ENCODE assay signal across 10 cellular contexts in the genomic region with DNA sequence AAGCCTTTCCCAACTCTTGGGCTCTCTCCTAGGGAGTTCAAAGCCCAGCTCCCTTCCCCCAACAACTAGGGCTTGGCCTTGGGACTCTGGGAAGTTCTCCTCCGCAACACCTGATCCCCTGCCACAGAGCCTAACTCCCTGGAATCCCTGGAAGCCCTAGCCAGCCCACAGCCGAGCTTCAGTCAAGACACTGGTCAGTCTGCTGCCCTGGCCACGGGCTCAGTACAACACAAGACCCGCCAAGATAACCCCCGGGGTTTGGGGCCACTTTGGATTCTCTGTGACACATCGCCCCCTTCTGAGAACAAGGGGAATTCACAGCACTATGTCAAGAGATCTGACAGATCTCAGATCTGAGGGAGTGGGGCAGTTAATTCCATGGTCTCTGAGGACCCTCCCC. TPM values are rescaled to one million over a fixed set of nuclear protein-coding genes. Genes with fewer than 3 reads are reported as not detected.
DNase-seq lines count a peak whose midpoint lies in the region; ATAC-seq and TF ChIP-seq lines count a peak whose summit lies in the region.
"Had no signal": no experiment of that assay in that cellular context is flagged by ENCODE, and none has a peak within 500 bp of the region (broad histone marks: within the 10 kb centered on the region; RNA-seq: fewer than 3 reads in every experiment).

No MANE protein-coding gene starts in this region.

- peaks cover 7 to 13% of the 10 kb centered on the region in 2 donors for H3K4me1 ChIP-seq in neuronal stem cell (ENCODE audit: control insufficient read depth in 2 of 2, insufficient read depth in 1 of 2, low read depth in 1 of 2, low read length in 2 of 2)
- no peaks in the 10 kb centered on the region for H3K4me1 ChIP-seq in ascending aorta

- no peaks in the 10 kb centered on the region for H3K79me1 ChIP-seq in neuronal stem cell (ENCODE audit: low read depth, low read length)

- no peaks in the 10 kb centered on the region for H3K36me3 ChIP-seq in neuronal stem cell (replicated peaks in 1 of 2; ENCODE audit: control insufficient read depth in 2 of 2, insufficient read depth in 2 of 2, low read length in 2 of 2)
- H3K36me3 ChIP-seq in ascending aorta = peaks cover 0 to 10% of the 10 kb centered on the region in 2 donors

- H2AK5ac ChIP-seq in neuronal stem cell (ENCODE audit: low read depth, low read length) = peak overlapping the region; percentile 84

- H3K14ac ChIP-seq in neuronal stem cell (ENCODE audit: low read length) = no peak overlapping the region

- intact Hi-C loops in ascending aorta (cut with DNase I) = no loop called here

- no peak overlapping the region for H4K91ac ChIP-seq in neuronal stem cell (ENCODE audit: low read depth, low read length, poor library complexity)

- H3K9ac ChIP-seq in neuronal stem cell (ENCODE audit: low read depth, low read length, poor library complexity) = peak overlapping the region; percentile 57

- TF ChIP-seq CTCF in cardiac fibroblast (IDR thresholded peaks at IDR 0.05; ENCODE audit: low read depth, low read length) = peak; percentile 55
- TF ChIP-seq CTCF in ascending aorta (IDR thresholded peaks at IDR 0.05) = peak in 1 of 3 experiments; percentile 27

- H2BK12ac ChIP-seq in neuronal stem cell (ENCODE audit: low read length) = no peak overlapping the region

- H3K9me3 ChIP-seq in neuronal stem cell (replicated peaks in 1 of 2; ENCODE audit: control insufficient read depth in 2 of 2, insufficient read depth in 1 of 2, low read depth in 1 of 2, low read length in 2 of 2) = no peaks in the 10 kb centered on the region
- no peaks in the 10 kb centered on the region for H3K9me3 ChIP-seq in ascending aorta

- DNase-seq in DMS153 treated with DMSO at 0.1 percent for 48 hours (lab: John Stamatoyannopoulos, UW; ENCODE audit: unreplicated experiment) (peak; percentile 4), DMS153 (lab: John Stamatoyannopoulos, UW) (no peak), M059J (ENCODE audit: low read depth) (peak; percentile 10), cardiac fibroblast (ENCODE audit: low read depth in 2 of 2) (peak; percentile 22 to 55), neuronal stem cell (ENCODE audit: low spot score) (no peak), ascending aorta (ENCODE audit: low spot score in 2 of 2) (no peak)
- DNase-seq: amygdala had no signal

- peak overlapping the region; percentile 82 for H3K18ac ChIP-seq in neuronal stem cell (ENCODE audit: low read length)

- ATAC-seq in HG02870 (IDR thresholded peaks at IDR 0.05; ENCODE audit: unreplicated experiment) (no peak), GM21576 (IDR thresholded peaks at IDR 0.05; ENCODE audit: unreplicated experiment) (no peak)

- no peak overlapping the region for H4K8ac ChIP-seq in neuronal stem cell (ENCODE audit: low read depth, low read length)

- H3K4me3 ChIP-seq in cardiac fibroblast (replicated peaks in 1 of 2; ENCODE audit: low read depth in 2 of 2, low read length in 2 of 2) (no peak overlapping the region), neuronal stem cell (ENCODE audit: low read length in 2 of 2) (no peak overlapping the region), ascending aorta (no peak overlapping the region)

- H2BK15ac ChIP-seq in neuronal stem cell (ENCODE audit: low read length) = peak overlapping the region; percentile 70

- WGBS in neuronal stem cell (ENCODE audit: extremely low coverage in 2 of 2, insufficient read length in 2 of 2, insufficient replicate concordance in 1 of 2), 2 donors = no CpG with 5 or more reads among the region's 6 CpGs

- H3K4me2 ChIP-seq in neuronal stem cell (ENCODE audit: insufficient read depth, low read length, poor library complexity, severe bottlenecking) = no peak overlapping the region

- no peak overlapping the region for H2AFZ ChIP-seq in neuronal stem cell (ENCODE audit: low read length)

- H3K27ac ChIP-seq in neuronal stem cell (replicated peaks; ENCODE audit: low read length) (no peak overlapping the region), ascending aorta (no peak overlapping the region)

- peak overlapping the region; percentile 45 for H3K23ac ChIP-seq in neuronal stem cell (ENCODE audit: low read depth, low read length, poor library complexity)

- H3K27me3 ChIP-seq in neuronal stem cell (ENCODE audit: control insufficient read depth in 3 of 3, insufficient read depth in 3 of 3, low read depth in 1 of 3, low read length in 3 of 3) (peaks cover 0 to 19% (median 0%) of the 10 kb centered on the region in 3 experiments), ascending aorta (no peaks in the 10 kb centered on the region)

- H2BK120ac ChIP-seq in neuronal stem cell (ENCODE audit: low read depth, low read length) = no peak overlapping the region

- H3K4ac ChIP-seq in neuronal stem cell (ENCODE audit: low read length) = no peak overlapping the region

- H2BK5ac ChIP-seq in neuronal stem cell (ENCODE audit: low read length) = peak overlapping the region; percentile 68

RNA-seq across cellular contexts. Expression of a gene that starts 58.3 kb away (rescaled TPM):
- total RNA-seq in M059J (2014; rRNA removed; shearing (Covaris generic)) = not detected in 2 replicates
- polyA plus RNA-seq in neuronal stem cell (2013, experiment 1 of 2) = not detected
- polyA plus RNA-seq in neuronal stem cell (2013, experiment 2 of 2) = not detected
- total RNA-seq in ascending aorta = not detected
- polyA plus RNA-seq: IgD-negative memory B cell had no signal

Comparison
In these comparisons a context has a peak if more than half of its experiments do, and no peak if none do; other contexts are left out.
1. DNase-seq: peak in DMS153 treated with DMSO at 0.1 percent for 48 hours (single experiment), M059J (single experiment) and cardiac fibroblast (2 of 2); none in DMS153 (single experiment), neuronal stem cell (single experiment) and ascending aorta (0 of 2).